ENCODE assay signal across 8 cellular contexts in the genomic region with DNA sequence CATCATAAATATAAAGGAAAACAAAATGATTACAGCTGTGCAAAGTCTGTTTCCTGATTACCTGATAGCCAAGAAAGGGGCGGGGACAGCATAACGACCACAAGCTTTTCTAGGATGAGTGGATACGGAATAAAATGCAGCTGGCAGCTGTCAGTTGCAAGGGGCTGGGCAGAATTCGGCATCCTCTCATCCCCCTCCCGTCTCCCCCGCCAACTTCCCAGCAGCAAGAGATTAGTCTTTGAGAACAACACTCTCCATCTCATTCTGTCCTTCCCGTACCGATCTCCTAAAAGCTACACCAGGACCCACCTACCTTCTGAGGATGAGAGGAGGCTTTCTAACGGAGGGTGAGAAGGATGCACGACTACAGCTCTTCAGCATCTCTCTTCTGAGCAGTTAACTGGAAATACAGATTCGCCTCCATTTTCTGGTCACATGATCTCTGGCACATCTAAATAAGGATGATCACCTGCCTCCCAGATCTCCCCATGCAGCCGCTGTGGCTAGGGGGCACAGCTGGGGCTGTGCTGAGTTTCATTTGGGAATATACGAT.
A peak's percentile ranks its signal among the peaks of the same experiment; 100 is the strongest.
DNase-seq lines count a peak whose midpoint lies in the region; ATAC-seq and TF ChIP-seq lines count a peak whose summit lies in the region.

No MANE protein-coding gene starts in this region.

- peaks cover 0 to 2% (median 0%) of the 10 kb centered on the region in 3 donors for H3K27me3 Mint-ChIP-seq in CD14-positive monocyte (ENCODE audit: low read depth in 3 of 3)
- peaks cover 19% of the 10 kb centered on the region for H3K27me3 Mint-ChIP-seq in memory B cell

- in situ Hi-C loops in GM13977 (cut with MboI; ENCODE audit: low pct_unique_long_range_greater_than_20kb, low sequenced_read_pairs, unreplicated experiment) = no loop called here

- DNase-seq in CD14-positive monocyte (ENCODE audit: low spot score) (no peak), NCI-H1105 treated with DMSO at 0.1 percent for 48 hours (lab: John Stamatoyannopoulos, UW) (peak; percentile 86), anterior cingulate cortex (lab: John Stamatoyannopoulos, UW) (peak in 39 of 58 donors; percentile 9 to 82 (median 37)), memory B cell (ENCODE audit: low spot score in 2 of 2) (no peak), LoVo (ENCODE audit: low spot score) (no peak), GM13977 (ENCODE audit: low spot score) (no peak)

- no peak for ATAC-seq in memory B cell (ENCODE audit: low read depth)
- ATAC-seq in HG03280 (IDR thresholded peaks at IDR 0.05; ENCODE audit: unreplicated experiment) = no peak
- ATAC-seq in GM18498 (IDR thresholded peaks at IDR 0.05; ENCODE audit: unreplicated experiment) = no peak

- intact Hi-C loops in CD14-positive monocyte (cut with micrococcal nuclease) = no loop called here

- no peak for TF ChIP-seq CTCF in CD14-positive monocyte (IDR thresholded peaks at IDR 0.05)
- no peak for TF ChIP-seq CTCF in GM13977 (IDR thresholded peaks at IDR 0.05; ENCODE audit: extremely low read depth, insufficient read depth, missing control alignments)

- peak overlapping the region; percentile 90 to 98 for H3K4me3 Mint-ChIP-seq in CD14-positive monocyte
- peak overlapping the region; percentile 52 for H3K4me3 Mint-ChIP-seq in memory B cell

- peak overlapping the region; percentile 35 to 93 (median 79) for H3K27ac Mint-ChIP-seq in CD14-positive monocyte
- no peak overlapping the region for H3K27ac Mint-ChIP-seq in memory B cell

- H3K36me3 Mint-ChIP-seq in CD14-positive monocyte (no peaks in the 10 kb centered on the region), memory B cell (no peaks in the 10 kb centered on the region)

- H3K9me3 Mint-ChIP-seq in CD14-positive monocyte (peaks cover 0 to 1% (median 0%) of the 10 kb centered on the region in 7 donors), memory B cell (peaks cover 1% of the 10 kb centered on the region)

- H3K4me1 Mint-ChIP-seq in CD14-positive monocyte = peaks cover 64% of the 10 kb centered on the region
- H3K4me1 Mint-ChIP-seq in memory B cell = peaks cover 6% of the 10 kb centered on the region

Comparison
In these comparisons a context has a peak if more than half of its experiments do, and no peak if none do; other contexts are left out.
1. DNase-seq: peak in NCI-H1105 treated with DMSO at 0.1 percent for 48 hours (single experiment) and anterior cingulate cortex (39 of 58); none in CD14-positive monocyte (single experiment), memory B cell (0 of 2), LoVo (single experiment) and GM13977 (single experiment).